Comparison of ENCODE assay signal across 30 cellular contexts in genomic region chr2:26566081-26566375, GRCh38.
"Had no signal": no experiment of that assay in that cellular context is flagged by ENCODE, and none has a peak within 500 bp of the region (broad histone marks: within the 10 kb centered on the region; RNA-seq: fewer than 3 reads in every experiment).

No MANE protein-coding gene starts in this region.

- H3K9me3 ChIP-seq: colonic mucosa, gastroesophageal sphincter, lower lobe of right lung, tibial nerve had no signal

- H3K4me2 ChIP-seq: smooth muscle cell had no signal

- H3K9me3 Mint-ChIP-seq: immature natural killer cell; T-helper 1 cell treated with Interleukin-12 subunit alpha and Interleukin-12 subunit beta and Interleukin-4 antibody, amounts not matched to agents 30 μg/mL and 1 μg/mL, for 36 hours had no signal

- H3K4me1 ChIP-seq: parathyroid adenoma had no signal

- H3K27ac Mint-ChIP-seq: activated naive CD8-positive, alpha-beta T cell; immature natural killer cell; T-helper 1 cell treated with Interleukin-12 subunit alpha and Interleukin-12 subunit beta and Interleukin-4 antibody, amounts not matched to agents 30 μg/mL and 1 μg/mL, for 36 hours had no signal

- DNase-seq: activated CD4-positive, alpha-beta T cell treated with anti-CD3 and anti-CD28 coated beads for 48 hours; activated CD4-positive, alpha-beta T cell treated with anti-CD3 and anti-CD28 coated beads, Interleukin-2, amount 50 U/mL, for 48 hours; activated effector memory CD4-positive, alpha-beta T cell treated with Interleukin-2 at 50 U/mL for 16 hours; activated naive CD4-positive, alpha-beta T cell treated with Interleukin-2 at 50 U/mL for 16 hours; anterior cingulate cortex; colonic mucosa; effector memory CD4-positive, alpha-beta T cell; erythroblast; head of caudate nucleus; hypothalamus; immature natural killer cell; lower lobe of right lung; mesendoderm; nucleus accumbens; stimulated activated CD4-positive, alpha-beta T cell treated with anti-CD3 and anti-CD28 coated beads, Interleukin-15, amount 100 ng/mL, for 24 hours; stimulated activated CD4-positive, alpha-beta T cell treated with anti-CD3 and anti-CD28 coated beads, Interleukin-2, amount 100 ng/mL, for 24 hours; stimulated activated naive CD4-positive, alpha-beta T cell; SW 1271; T-helper 9 cell had no signal

- H2AFZ ChIP-seq: parathyroid adenoma had no signal

- ATAC-seq: activated CD4-positive, CD25-positive, alpha-beta regulatory T cell treated with anti-CD3 and anti-CD28 coated beads, Interleukin-2, amount 50 U/mL, for 24 hours; gastroesophageal sphincter; left lobe of liver; lower lobe of right lung had no signal

- FAIRE-seq: TTC549 had no signal

- H3K4me3 Mint-ChIP-seq: activated naive CD8-positive, alpha-beta T cell; T-helper 1 cell treated with Interleukin-12 subunit alpha and Interleukin-12 subunit beta and Interleukin-4 antibody, amounts not matched to agents 30 μg/mL and 1 μg/mL, for 36 hours had no signal

- H3K9ac ChIP-seq: parathyroid adenoma had no signal

- H3K36me3 Mint-ChIP-seq: activated naive CD8-positive, alpha-beta T cell; immature natural killer cell had no signal

- H3K27ac ChIP-seq: colonic mucosa, gastroesophageal sphincter, lower lobe of right lung, parathyroid adenoma, SK-N-MC, tibial nerve, VCaP had no signal

- H3K4me3 ChIP-seq: colonic mucosa, gastroesophageal sphincter, lower lobe of right lung, SK-N-MC, smooth muscle cell, tibial nerve had no signal

- H3K36me3 ChIP-seq: colonic mucosa, gastroesophageal sphincter, lower lobe of right lung, tibial nerve had no signal
